28 cellular contexts compared by ENCODE assay signal in the genomic region with DNA sequence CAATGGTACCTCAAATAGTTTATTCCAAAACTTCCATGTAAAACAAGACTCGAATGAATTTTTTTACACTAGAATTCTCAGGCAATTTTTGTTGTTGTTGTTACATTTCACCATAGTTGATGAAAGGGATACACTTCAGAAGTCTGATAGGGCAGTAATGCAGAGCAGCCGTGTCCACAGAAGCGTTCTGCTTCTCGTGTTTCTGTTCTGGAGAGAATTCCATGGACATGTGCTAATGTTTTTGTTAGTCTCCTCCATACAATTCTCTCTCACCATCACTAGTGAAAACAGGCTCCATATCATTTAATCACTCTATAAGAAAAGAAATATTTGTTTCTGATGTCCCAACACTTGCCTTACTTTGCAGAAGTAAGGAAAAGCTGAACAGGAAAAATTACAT.
DNase-seq lines count a peak whose midpoint lies in the region; TF ChIP-seq lines count a peak whose summit lies in the region.
"Had no signal": no experiment of that assay in that cellular context is flagged by ENCODE, and none has a peak within 500 bp of the region (broad histone marks: within the 10 kb centered on the region; RNA-seq: fewer than 3 reads in every experiment).

No MANE protein-coding gene starts in this region.

- TF ChIP-seq POLR2A in lower leg skin (IDR thresholded peaks at IDR 0.05), result no peak

- TF ChIP-seq CTCF in astrocyte of the spinal cord (IDR thresholded peaks at IDR 0.05; ENCODE audit: low read depth, low read length), result no peak
- TF ChIP-seq CTCF in fibroblast of mammary gland (conservative IDR thresholded peaks at IDR 0.05; ENCODE audit: control insufficient read depth, insufficient read depth, low read depth, low read length), result no peak
- no peak for TF ChIP-seq CTCF in lower leg skin (IDR thresholded peaks at IDR 0.05)

- in situ Hi-C loops in astrocyte of the spinal cord (cut with HindIII; ENCODE audit: low sequenced_read_pairs), result no loop called here

- intact Hi-C loops in lower leg skin (cut with DNase I; ENCODE audit: low total_unique reads), result no loop called here

- WGBS in lower leg skin, 2 donors, result 59 to 69% methylated on average over 4 of the region's 4 CpGs

- DNase-seq in EL (peak; percentile 39), astrocyte of the spinal cord (ENCODE audit: low read depth, low spot score) (peak; percentile 7), fibroblast of mammary gland (ENCODE audit: low read depth) (peak; percentile 6), renal cortical epithelial cell (ENCODE audit: low read depth) (peak; percentile 1), T-helper 1 cell (no peak), lower leg skin (ENCODE audit: low spot score in 2 of 2) (no peak), ecto neural progenitor cell (ENCODE audit: low spot score) (no peak)
- DNase-seq: activated CD4-positive, alpha-beta T cell treated with anti-CD3 and anti-CD28 coated beads, Interleukin-2, amount 10 ng/mL, durations not matched to agents 24 days and 14 days; activated CD8-positive, alpha-beta memory T cell treated with anti-CD3 and anti-CD28 coated beads for 24 hours; activated T-cell treated with anti-CD3 and anti-CD28 coated beads for 4 hours; C1 segment of cervical spinal cord; DMS53; foreskin keratinocyte; heart left ventricle; KG1; MM.1S; mucosa of descending colon; NCI-H1417 treated with DMSO at 0.1 percent for 48 hours; NCI-H2029 treated with DMSO at 0.1 percent for 48 hours; NCI-H2227 treated with DMSO at 0.1 percent for 48 hours; NCI-H526; occipital lobe; stimulated activated CD4-positive, alpha-beta T cell treated with anti-CD3 and anti-CD28 coated beads, Interleukin-4, amount 100 ng/mL, for 4 hours; tibial artery had no signal

- no peak overlapping the region for H3K4me3 ChIP-seq in astrocyte of the spinal cord (ENCODE audit: low read depth, low read length)
- no peak overlapping the region for H3K4me3 ChIP-seq in fibroblast of mammary gland (ENCODE audit: control insufficient read depth, low read depth, low read length)
- H3K4me3 ChIP-seq in lower leg skin (ENCODE audit: low read depth, poor library complexity, severe bottlenecking), result no peak overlapping the region
- H3K4me3 ChIP-seq: ascending aorta, heart left ventricle, lung, mucosa of descending colon, prostate gland, SK-N-MC, tibial artery had no signal

Comparison
In these comparisons a context has a peak if more than half of its experiments do, and no peak if none do; other contexts are left out.
1. DNase-seq: peak in EL (single experiment), astrocyte of the spinal cord (single experiment), fibroblast of mammary gland (single experiment) and renal cortical epithelial cell (single experiment); none in T-helper 1 cell (0 of 5), lower leg skin (0 of 2) and ecto neural progenitor cell (single experiment).